Comparison of ENCODE assay signal across 24 cellular contexts in the genomic region with DNA sequence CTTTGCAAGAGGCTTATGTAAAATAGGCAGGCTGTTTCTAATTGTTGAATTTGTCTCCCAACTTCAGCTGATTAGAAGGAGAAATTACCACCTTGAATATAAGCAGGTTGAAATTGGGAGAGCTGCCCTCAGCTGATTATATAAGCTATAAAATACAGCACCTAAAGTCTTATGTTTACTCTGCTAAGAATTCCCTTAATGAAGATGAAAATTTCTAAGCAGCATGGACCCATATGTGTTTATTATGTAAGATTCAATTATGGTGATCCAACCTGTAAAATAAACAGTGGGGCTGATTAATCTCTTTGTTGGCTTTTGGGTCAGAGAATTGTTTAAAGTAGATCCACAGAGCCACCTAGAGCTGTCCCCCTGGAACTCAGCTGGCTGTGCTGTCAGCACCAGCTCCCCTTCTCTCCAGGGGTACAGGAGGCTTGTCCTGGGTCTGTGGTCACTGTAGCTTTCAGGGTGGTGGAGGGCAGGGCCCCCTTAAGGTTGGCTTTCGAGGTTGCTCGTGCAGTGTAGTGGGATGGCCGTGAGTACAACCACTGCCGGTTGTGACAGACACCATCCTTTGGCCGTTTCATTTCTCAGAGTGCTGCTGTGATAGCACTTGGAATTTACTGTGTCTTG. TPM values are rescaled to one million over a fixed set of nuclear protein-coding genes. Genes with fewer than 3 reads are reported as not detected.
DNase-seq lines count a peak whose midpoint lies in the region; ATAC-seq, FAIRE-seq and TF ChIP-seq lines count a peak whose summit lies in the region.
"Had no signal": no experiment of that assay in that cellular context is flagged by ENCODE, and none has a peak within 500 bp of the region (broad histone marks: within the 10 kb centered on the region; RNA-seq: fewer than 3 reads in every experiment).

No MANE protein-coding gene starts in this region.

- peaks cover 90% of the 10 kb centered on the region for H3K4me1 ChIP-seq in CD8-positive, alpha-beta memory T cell (ENCODE audit: insufficient read depth, low read length)
- H3K4me1 ChIP-seq in keratinocyte (ENCODE audit: control insufficient read depth, extremely low read depth, insufficient read depth, low read length) = peaks cover 51% of the 10 kb centered on the region

- peaks cover 81 to 99% (median 98%) of the 10 kb centered on the region in 3 donors for H3K4me1 Mint-ChIP-seq in CD8-positive, alpha-beta memory T cell
- H3K4me1 Mint-ChIP-seq in WTC11 (peaks cover 31% of the 10 kb centered on the region), osteocyte (ENCODE audit: unreplicated experiment) (no peaks in the 10 kb centered on the region)

- no peaks in the 10 kb centered on the region for H3K9me1 ChIP-seq in keratinocyte (ENCODE audit: control insufficient read depth, extremely low read depth, insufficient read depth, low read length)

- H2AFZ ChIP-seq in keratinocyte (ENCODE audit: control insufficient read depth, low read length) = no peak overlapping the region
- H2AFZ ChIP-seq: neural progenitor cell had no signal

- no peaks in the 10 kb centered on the region for H3K36me3 ChIP-seq in CD8-positive, alpha-beta memory T cell (ENCODE audit: insufficient read depth, low read length)
- peaks cover 0 to 1% of the 10 kb centered on the region in 2 experiments for H3K36me3 ChIP-seq in keratinocyte (ENCODE audit: control insufficient read depth in 2 of 2, extremely low read depth in 1 of 2, insufficient read depth in 2 of 2, low read length in 2 of 2)
- H3K36me3 ChIP-seq: neural progenitor cell had no signal

- peak overlapping the region in 2 of 7 donors; percentile 37 to 52 for H3K4me3 Mint-ChIP-seq in CD8-positive, alpha-beta memory T cell
- no peak overlapping the region for H3K4me3 Mint-ChIP-seq in WTC11
- no peak overlapping the region for H3K4me3 Mint-ChIP-seq in osteocyte (ENCODE audit: unreplicated experiment)
- H3K4me3 Mint-ChIP-seq: activated CD4-positive, alpha-beta T cell treated with anti-CD3 and anti-CD28 coated beads, Interleukin-2, amount 10 ng/mL, durations not matched to agents 24 days and 14 days; neural progenitor cell; stimulated activated naive CD8-positive, alpha-beta T cell treated with anti-CD3 and anti-CD28 coated beads, Interleukin-15, amount 100 ng/mL, for 72 hours had no signal

- no peak overlapping the region for H3K27ac ChIP-seq in CD8-positive, alpha-beta memory T cell (ENCODE audit: low read depth, low read length)
- no peak overlapping the region for H3K27ac ChIP-seq in keratinocyte (ENCODE audit: control insufficient read depth, insufficient read depth, low read length)
- H3K27ac ChIP-seq: 22Rv1, esophagus muscularis mucosa, neural progenitor cell had no signal

- no peaks in the 10 kb centered on the region for H3K9me3 ChIP-seq in CD8-positive, alpha-beta memory T cell (ENCODE audit: low read length)
- H3K9me3 ChIP-seq in keratinocyte (ENCODE audit: control insufficient read depth, low read depth, low read length) = no peaks in the 10 kb centered on the region
- H3K9me3 ChIP-seq: esophagus muscularis mucosa had no signal

- H3K27me3 Mint-ChIP-seq in CD8-positive, alpha-beta memory T cell = no peaks in the 10 kb centered on the region
- H3K27me3 Mint-ChIP-seq in WTC11 (ENCODE audit: low read depth) = peaks cover 3% of the 10 kb centered on the region; the same call in 1 of the 2 replicates
- H3K27me3 Mint-ChIP-seq in osteocyte (ENCODE audit: unreplicated experiment) = peaks cover 2% of the 10 kb centered on the region

- peaks cover 0 to 7% (median 0%) of the 10 kb centered on the region in 3 donors for H3K36me3 Mint-ChIP-seq in CD8-positive, alpha-beta memory T cell
- H3K36me3 Mint-ChIP-seq in WTC11 (no peaks in the 10 kb centered on the region), osteocyte (ENCODE audit: unreplicated experiment) (no peaks in the 10 kb centered on the region)
- H3K36me3 Mint-ChIP-seq: neural progenitor cell had no signal

- peaks cover 51% of the 10 kb centered on the region for H3K79me2 ChIP-seq in keratinocyte (ENCODE audit: control insufficient read depth, insufficient read depth, low read length)

- peak; percentile 29 for ATAC-seq in WTC11
- ATAC-seq in GM18519 (IDR thresholded peaks at IDR 0.05; ENCODE audit: low FRiP score, unreplicated experiment) = no peak
- ATAC-seq in HG03135 (IDR thresholded peaks at IDR 0.05; ENCODE audit: unreplicated experiment) = no peak
- ATAC-seq: left colon; stimulated activated naive CD8-positive, alpha-beta T cell treated with anti-CD3 and anti-CD28 coated beads, Interleukin-15, amount 100 ng/mL, for 72 hours had no signal

- POLR2A ChIA-PET in CD8-positive, alpha-beta memory T cell (lab: Charles Lee) = no interaction called here
- POLR2A ChIA-PET in WTC11 (lab: Charles Lee) = no interaction called here

- dilution Hi-C loops in keratinocyte (cut with MboI; ENCODE audit: extremely low pct_ligation_motif_present, low sequenced_read_pairs) = no loop called here

- DNase-seq in DMS 273 (lab: John Stamatoyannopoulos, UW; ENCODE audit: unreplicated experiment) (peak; percentile 20), DMS 273 treated with DMSO at 0.1 percent for 48 hours (lab: John Stamatoyannopoulos, UW) (no peak), WTC11 (ENCODE audit: low spot score) (no peak), keratinocyte (ENCODE audit: low read depth, low spot score) (no peak), osteocyte (ENCODE audit: extremely low spot score, unreplicated experiment) (no peak)
- no peak for DNase-seq in CD8-positive, alpha-beta memory T cell
- DNase-seq: activated CD4-positive, alpha-beta T cell treated with anti-CD3 and anti-CD28 coated beads, Interleukin-2, amount 10 ng/mL, durations not matched to agents 24 days and 14 days; activated CD8-positive, alpha-beta memory T cell treated with anti-CD3 and anti-CD28 coated beads, Interleukin-2, amount 50 U/mL, for 4 hours; activated effector memory CD4-positive, alpha-beta T cell treated with Interleukin-2 at 50 U/mL for 16 hours; AML-193; effector CD8-positive, alpha-beta T cell; left colon; NCI-H1092; NCI-H2081 treated with DMSO at 0.1 percent for 48 hours; SIG-M5; stimulated activated CD4-positive, alpha-beta T cell treated with anti-CD3 and anti-CD28 coated beads, Interleukin-4, amount 100 ng/mL, for 1 hour; stimulated activated naive CD8-positive, alpha-beta T cell treated with anti-CD3 and anti-CD28 coated beads, Interleukin-15, amount 100 ng/mL, for 72 hours had no signal

- no peak for FAIRE-seq in keratinocyte (lab: Jason Lieb, UNC)
- FAIRE-seq: GM18507 had no signal

- H3K4me2 ChIP-seq in keratinocyte (ENCODE audit: control insufficient read depth, extremely low read depth, insufficient read depth, low read depth, low read length) = peak overlapping the region; percentile 1
- H3K4me2 ChIP-seq: neural progenitor cell, smooth muscle cell had no signal

- H3K9ac ChIP-seq in keratinocyte (ENCODE audit: control insufficient read depth, extremely low read depth, insufficient read depth, low read length) = no peak overlapping the region
- H3K9ac ChIP-seq: neural progenitor cell had no signal

- no peaks in the 10 kb centered on the region for H3K27me3 ChIP-seq in CD8-positive, alpha-beta memory T cell (ENCODE audit: insufficient read depth, low read length, poor library complexity, severe bottlenecking)
- no peaks in the 10 kb centered on the region for H3K27me3 ChIP-seq in keratinocyte (ENCODE audit: control insufficient read depth, extremely low read depth, insufficient read depth, low read length)
- H3K27me3 ChIP-seq: esophagus muscularis mucosa, neural progenitor cell had no signal

- no peaks in the 10 kb centered on the region for H4K20me1 ChIP-seq in keratinocyte (ENCODE audit: control insufficient read depth, extremely low read depth, insufficient read depth, low read length)

- CTCF ChIA-PET in CD8-positive, alpha-beta memory T cell (lab: Charles Lee) = interaction anchor here (3.7 kb wide), 1 partner anchor 9 kb away, joined by 22 read pairs; the partner anchor contains the start of gene SLCO3A1
- CTCF ChIA-PET in WTC11 (lab: Charles Lee) = interaction anchor here (0.5 to 1.4 kb wide), 7 partner anchors 11 to 216 kb away, joined by 3 to 6 read pairs (median 4); no protein-coding TSS in a partner anchor

- TF ChIP-seq CTCF in WTC11 (IDR thresholded peaks at IDR 0.05) = no peak
- TF ChIP-seq CTCF in keratinocyte (optimal IDR thresholded peaks at IDR 0.05 in 1 of 3, IDR thresholded peaks at IDR 0.05 in 1 of 3, conservative IDR thresholded peaks at IDR 0.05 in 1 of 3; ENCODE audit: extremely low read depth in 1 of 3, insufficient read depth in 2 of 3, low read length in 3 of 3) = no peak
- no peak for TF ChIP-seq CTCF in osteocyte (IDR thresholded peaks at IDR 0.05)

- H3K27ac Mint-ChIP-seq in CD8-positive, alpha-beta memory T cell = peak overlapping the region in 6 of 8 donors; percentile 5 to 72 (median 60)
- peak overlapping the region; percentile 32; the same call in 1 of the 2 replicates for H3K27ac Mint-ChIP-seq in WTC11
- H3K27ac Mint-ChIP-seq in osteocyte (ENCODE audit: unreplicated experiment) = no peak overlapping the region
- H3K27ac Mint-ChIP-seq: activated CD4-positive, alpha-beta T cell treated with anti-CD3 and anti-CD28 coated beads, Interleukin-2, amount 10 ng/mL, durations not matched to agents 24 days and 14 days; neural progenitor cell; stimulated activated naive CD8-positive, alpha-beta T cell treated with anti-CD3 and anti-CD28 coated beads, Interleukin-15, amount 100 ng/mL, for 72 hours had no signal

- no peaks in the 10 kb centered on the region for H3K9me3 Mint-ChIP-seq in CD8-positive, alpha-beta memory T cell
- H3K9me3 Mint-ChIP-seq in WTC11 (no peaks in the 10 kb centered on the region), osteocyte (ENCODE audit: unreplicated experiment) (no peaks in the 10 kb centered on the region)
- H3K9me3 Mint-ChIP-seq: activated CD4-positive, alpha-beta T cell treated with anti-CD3 and anti-CD28 coated beads, Interleukin-2, amount 10 ng/mL, durations not matched to agents 24 days and 14 days; neural progenitor cell; stimulated activated naive CD8-positive, alpha-beta T cell treated with anti-CD3 and anti-CD28 coated beads, Interleukin-15, amount 100 ng/mL, for 72 hours had no signal

- no peak overlapping the region for H3K4me3 ChIP-seq in CD8-positive, alpha-beta memory T cell (ENCODE audit: low read length)
- no peak overlapping the region for H3K4me3 ChIP-seq in keratinocyte (ENCODE audit: control insufficient read depth in 2 of 3, extremely low read depth in 1 of 3, insufficient read depth in 2 of 3, low read depth in 1 of 3, low read length in 3 of 3)
- H3K4me3 ChIP-seq: esophagus muscularis mucosa, neural progenitor cell, smooth muscle cell had no signal

RNA-seq across cellular contexts. Expression of gene SLCO3A1, which starts 9.5 kb away (rescaled TPM):
- 10 to 100 TPM; 10.0 to 10.8 TPM for total RNA-seq in CD8-positive, alpha-beta memory T cell
- polyA plus RNA-seq in CD8-positive, alpha-beta memory T cell = 47.9 TPM
- total RNA-seq in WTC11 (2021) (6.8 to 9.8 TPM (median 9.1 TPM) in 3 replicates), osteocyte (0.86 and 1.3 TPM in 2 replicates)
- 21.3 to 31.7 TPM (median 21.6 TPM) in 3 replicates for polyA plus RNA-seq in keratinocyte
- 37.9 TPM for polyA plus RNA-seq in keratinocyte (2011; ENCODE audit: low read depth)
- 18.2 and 24.9 TPM in 2 replicates for polyA plus RNA-seq in keratinocyte (2011; cell fraction: cytosol; rRNA removed)
- polyA plus RNA-seq in keratinocyte (2011; cell fraction: nucleus; rRNA removed) = 49.2 and 56.1 TPM in 2 replicates
- polyA plus RNA-seq in keratinocyte (2012; ENCODE audit: low replicate concordance) = 24.4 and 26.0 TPM in 2 replicates
- polyA minus RNA-seq in keratinocyte = 60.3 to 98.2 TPM (median 80.2 TPM) in 3 replicates
- polyA minus RNA-seq in keratinocyte (2011; cell fraction: cytosol; rRNA and poly(A)+ RNA removed) = 24.7 TPM
- 51.4 and 62.5 TPM in 2 replicates for polyA minus RNA-seq in keratinocyte (2011; cell fraction: nucleus; rRNA and poly(A)+ RNA removed)
